15 cellular contexts compared by ENCODE assay signal in the genomic region with DNA sequence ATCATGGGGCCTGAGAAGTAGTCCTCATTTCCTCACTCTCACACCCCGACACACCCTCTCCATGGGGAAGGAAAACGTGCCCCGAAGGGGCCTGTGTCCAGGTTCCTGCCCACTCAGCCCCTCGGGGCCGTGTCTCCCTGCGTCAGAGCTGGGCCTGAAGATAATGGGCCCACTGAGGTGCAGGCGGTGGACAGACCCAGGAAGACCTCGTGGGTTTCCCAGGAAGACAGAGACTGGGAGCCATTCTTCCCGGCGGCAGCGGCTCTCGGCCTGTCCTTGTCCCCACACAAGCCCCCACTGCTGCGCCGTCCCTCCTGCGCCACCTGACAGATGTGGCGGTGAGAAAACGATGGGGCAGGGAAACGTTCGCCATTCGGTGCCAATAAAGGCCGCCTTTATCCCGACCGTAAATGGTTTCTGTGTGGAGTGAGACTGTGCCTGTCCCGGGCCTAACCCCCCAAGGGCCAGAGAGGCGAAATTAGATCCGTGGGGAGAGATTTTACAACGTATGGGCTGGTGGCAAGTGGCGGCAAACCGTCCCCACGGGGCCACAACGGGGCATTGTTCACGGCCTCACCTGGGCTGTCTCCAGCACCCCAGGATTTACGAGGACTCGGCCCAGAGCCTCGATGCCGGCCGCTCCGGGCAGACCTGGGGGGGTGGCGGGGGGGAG.
DNase-seq lines count a peak whose midpoint lies in the region; ATAC-seq and TF ChIP-seq lines count a peak whose summit lies in the region.
"Had no signal": no experiment of that assay in that cellular context is flagged by ENCODE, and none has a peak within 500 bp of the region (broad histone marks: within the 10 kb centered on the region; RNA-seq: fewer than 3 reads in every experiment).

No MANE protein-coding gene starts in this region.

- no peak for TF ChIP-seq CTCF in Peyer's patch (IDR thresholded peaks at IDR 0.05)

- DNase-seq in activated CD4-positive, CD25-positive, alpha-beta regulatory T cell treated with anti-CD3 and anti-CD28 coated beads, Interleukin-2, amount 50 U/mL, for 72 hours: peak; percentile 26
- no peak for DNase-seq in activated CD4-positive, CD25-positive, alpha-beta regulatory T cell (lab: John Stamatoyannopoulos, UW)
- DNase-seq in Peyer's patch: peak in 2 of 3 donors; percentile 31 to 34
- peak; percentile 13 for DNase-seq in left cardiac atrium
- DNase-seq in posterior cingulate gyrus: peak in 8 of 10 donors; percentile 2 to 67 (median 13)
- no peak for DNase-seq in COLO668 (lab: John Stamatoyannopoulos, UW; ENCODE audit: unreplicated experiment)
- no peak for DNase-seq in inferior parietal cortex (ENCODE audit: extremely low spot score)
- no peak for DNase-seq in substantia nigra (lab: John Stamatoyannopoulos, UW)
- DNase-seq: amniotic stem cell, cortex of kidney, NCI-H2081 had no signal

- no peak overlapping the region for H3K27ac ChIP-seq in Peyer's patch
- no peak overlapping the region for H3K27ac ChIP-seq in substantia nigra (ENCODE audit: low read depth, low read length, poor library complexity, severe bottlenecking)
- H3K27ac ChIP-seq: 22Rv1, C4-2B, hepatocyte had no signal

- no peaks in the 10 kb centered on the region for H3K27me3 ChIP-seq in Peyer's patch
- H3K27me3 ChIP-seq: hepatocyte had no signal

- H3K4me3 ChIP-seq in Peyer's patch: no peak overlapping the region
- H3K4me3 ChIP-seq: hepatocyte had no signal

- intact Hi-C loops in left cardiac atrium (cut with DNase I) (no loop called here), posterior cingulate gyrus (cut with DNase I) (no loop called here)

- ATAC-seq in left cardiac atrium: no peak
- ATAC-seq: Panc1 had no signal

- H3K9me3 ChIP-seq in Peyer's patch: no peaks in the 10 kb centered on the region

- no peak for TF ChIP-seq POLR2A in Peyer's patch (IDR thresholded peaks at IDR 0.05)

- H3K4me1 ChIP-seq in Peyer's patch: peaks cover 0 to 4% (median 0%) of the 10 kb centered on the region in 4 donors

- no peaks in the 10 kb centered on the region for H3K36me3 ChIP-seq in Peyer's patch

Comparison
In these comparisons a context has a peak if more than half of its experiments do, and no peak if none do; other contexts are left out.
1. DNase-seq: peak in activated CD4-positive, CD25-positive, alpha-beta regulatory T cell treated with anti-CD3 and anti-CD28 coated beads, Interleukin-2, amount 50 U/mL, for 72 hours (single experiment), Peyer's patch (2 of 3), left cardiac atrium (single experiment) and posterior cingulate gyrus (8 of 10); none in activated CD4-positive, CD25-positive, alpha-beta regulatory T cell (0 of 4), COLO668 (single experiment), inferior parietal cortex (single experiment) and substantia nigra (0 of 49).